In genomic region chr3:140529096-140529495, GRCh38 we compare ENCODE assay signal across 15 cellular contexts.
A peak's percentile ranks its signal among the peaks of the same experiment; 100 is the strongest.
DNase-seq lines count a peak whose midpoint lies in the region; TF ChIP-seq lines count a peak whose summit lies in the region.
"Had no signal": no experiment of that assay in that cellular context is flagged by ENCODE, and none has a peak within 500 bp of the region (broad histone marks: within the 10 kb centered on the region; RNA-seq: fewer than 3 reads in every experiment).

No MANE protein-coding gene starts in this region.

- H3K9me3 Mint-ChIP-seq in CD8-positive, alpha-beta memory T cell = peaks cover 0 to 6% (median 3%) of the 10 kb centered on the region in 5 donors

- no peak overlapping the region for H3K27ac Mint-ChIP-seq in CD8-positive, alpha-beta memory T cell
- H3K27ac Mint-ChIP-seq: WTC11 had no signal

- no peaks in the 10 kb centered on the region for H3K27me3 ChIP-seq in skeletal muscle satellite cell (ENCODE audit: control insufficient read depth, insufficient read depth, low read length)
- no peaks in the 10 kb centered on the region for H3K27me3 ChIP-seq in CD8-positive, alpha-beta memory T cell (ENCODE audit: insufficient read depth, low read length, poor library complexity, severe bottlenecking)
- H3K27me3 ChIP-seq: testis had no signal

- no peak overlapping the region for H3K4me3 ChIP-seq in HFF-Myc (replicated peaks; ENCODE audit: low read depth, low read length)
- no peak overlapping the region for H3K4me3 ChIP-seq in skeletal muscle satellite cell (ENCODE audit: low read length)
- H3K4me3 ChIP-seq in CD8-positive, alpha-beta memory T cell (ENCODE audit: low read length) = no peak overlapping the region
- H3K4me3 ChIP-seq: GM12878, testis had no signal

- H3K9ac ChIP-seq in skeletal muscle satellite cell (ENCODE audit: low read depth, low read length) = peak overlapping the region; percentile 14

- no peak overlapping the region for H3K4me3 Mint-ChIP-seq in CD8-positive, alpha-beta memory T cell
- H3K4me3 Mint-ChIP-seq: WTC11 had no signal

- POLR2A ChIA-PET in CD8-positive, alpha-beta memory T cell (lab: Charles Lee) = no interaction called here

- H3K4me1 ChIP-seq in skeletal muscle satellite cell (ENCODE audit: control insufficient read depth, insufficient read depth, low read length) = peaks cover 25% of the 10 kb centered on the region
- H3K4me1 ChIP-seq in CD8-positive, alpha-beta memory T cell (ENCODE audit: insufficient read depth, low read length) = no peaks in the 10 kb centered on the region

- CTCF ChIA-PET in CD8-positive, alpha-beta memory T cell (lab: Charles Lee) = no interaction called here

- DNase-seq in HFF-Myc (ENCODE audit: extremely low read depth, low read depth) (peak; percentile 10), SW480 (ENCODE audit: low spot score) (peak; percentile 94), glomerular visceral epithelial cell (ENCODE audit: extremely low spot score) (peak; percentile 98), GM03348 (ENCODE audit: low spot score) (no peak), activated gamma-delta T cell (lab: John Stamatoyannopoulos, UW) (no peak)
- DNase-seq in CD8-positive, alpha-beta memory T cell = no peak
- DNase-seq: effector CD4-positive, alpha-beta T cell; GOT3; NCI-H1105 treated with DMSO at 0.1 percent for 48 hours; NCI-H69; retina had no signal

- H3K27me3 Mint-ChIP-seq in CD8-positive, alpha-beta memory T cell = peaks cover 0 to 3% of the 10 kb centered on the region in 2 donors

- no peaks in the 10 kb centered on the region for H3K36me3 Mint-ChIP-seq in CD8-positive, alpha-beta memory T cell
- H3K36me3 Mint-ChIP-seq: WTC11 had no signal

- no peak overlapping the region for H3K4me2 ChIP-seq in skeletal muscle satellite cell (ENCODE audit: low read length)

- H3K4me1 Mint-ChIP-seq in CD8-positive, alpha-beta memory T cell = no peaks in the 10 kb centered on the region
- H3K4me1 Mint-ChIP-seq: WTC11 had no signal

- no peaks in the 10 kb centered on the region for H3K36me3 ChIP-seq in skeletal muscle satellite cell (ENCODE audit: insufficient read depth, low read length)
- no peaks in the 10 kb centered on the region for H3K36me3 ChIP-seq in CD8-positive, alpha-beta memory T cell (ENCODE audit: insufficient read depth, low read length)

- TF ChIP-seq CTCF in HFF-Myc (IDR thresholded peaks at IDR 0.05; ENCODE audit: low read depth, low read length, missing control alignments) = no peak

- H3K27ac ChIP-seq in CD8-positive, alpha-beta memory T cell (ENCODE audit: low read depth, low read length) = no peak overlapping the region
- H3K27ac ChIP-seq: testis had no signal

- no peaks in the 10 kb centered on the region for H3K9me3 ChIP-seq in skeletal muscle satellite cell (replicated peaks; ENCODE audit: low read length)
- H3K9me3 ChIP-seq in CD8-positive, alpha-beta memory T cell (ENCODE audit: low read length) = no peaks in the 10 kb centered on the region
- H3K9me3 ChIP-seq: testis had no signal

Comparison
In these comparisons a context has a peak if more than half of its experiments do, and no peak if none do; other contexts are left out.
1. DNase-seq: peak in HFF-Myc (single experiment), SW480 (single experiment) and glomerular visceral epithelial cell (single experiment); none in GM03348 (single experiment), CD8-positive, alpha-beta memory T cell (0 of 5) and activated gamma-delta T cell (single experiment).